ENCODE assay signal across 1 cellular context in genomic region chr2:238061310-238062202, GRCh38.
TF ChIP-seq lines count a peak whose summit lies in the region.

No MANE protein-coding gene starts in this region.

TF ChIP-seq in HepG2, 621 proteins besides CTCF, POLR2A, EP300 and RAD21 (continued from another document and continues in another):
- no peak for TF ChIP-seq THAP9 (CRISPR knock-in tag; IDR thresholded peaks at IDR 0.05; ENCODE audit: borderline replicate concordance)
- TF ChIP-seq SRY (CRISPR knock-in tag; IDR thresholded peaks at IDR 0.05): no peak
- TF ChIP-seq ETV5 (CRISPR knock-in tag; IDR thresholded peaks at IDR 0.05; ENCODE audit: borderline replicate concordance): no peak
- no peak for TF ChIP-seq EHMT2 (IDR thresholded peaks at IDR 0.05; ENCODE audit: borderline replicate concordance, low read depth, low read length)
- no peak for TF ChIP-seq HMGXB3 (CRISPR knock-in tag; IDR thresholded peaks at IDR 0.05; ENCODE audit: borderline replicate concordance)
- no peak for TF ChIP-seq MIXL1 (CRISPR knock-in tag; IDR thresholded peaks at IDR 0.05)
- TF ChIP-seq SP2 (CRISPR knock-in tag; IDR thresholded peaks at IDR 0.05): no peak
- TF ChIP-seq RAD51 (IDR thresholded peaks at IDR 0.05; ENCODE audit: borderline replicate concordance): no peak
- no peak for TF ChIP-seq RNF219 (CRISPR knock-in tag; IDR thresholded peaks at IDR 0.05)
- TF ChIP-seq ZNF234 (CRISPR knock-in tag; conservative IDR thresholded peaks at IDR 0.05): no peak
- no peak for TF ChIP-seq ZBTB7B (CRISPR knock-in tag; IDR thresholded peaks at IDR 0.05)
- TF ChIP-seq ZNF580 (CRISPR knock-in tag; IDR thresholded peaks at IDR 0.05; ENCODE audit: borderline replicate concordance, low read depth): no peak
- no peak for TF ChIP-seq ZNF317 (CRISPR knock-in tag; IDR thresholded peaks at IDR 0.05)
- peak; percentile 28; the same call in 1 of the 2 replicates for TF ChIP-seq MED13 (CRISPR knock-in tag; IDR thresholded peaks at IDR 0.05)
- peak; percentile 4 for TF ChIP-seq TEAD3 (CRISPR knock-in tag; optimal IDR thresholded peaks at IDR 0.05; ENCODE audit: borderline replicate concordance)
- no peak for TF ChIP-seq SUZ12 (IDR thresholded peaks at IDR 0.05; ENCODE audit: low read depth, low read length)
- TF ChIP-seq BRF2 (CRISPR knock-in tag; IDR thresholded peaks at IDR 0.05): no peak
- no peak for TF ChIP-seq MEIS2 (CRISPR knock-in tag; IDR thresholded peaks at IDR 0.05)
- no peak for TF ChIP-seq KAT2B (IDR thresholded peaks at IDR 0.05; ENCODE audit: borderline replicate concordance, low read depth, low read length)
- TF ChIP-seq ASH2L (IDR thresholded peaks at IDR 0.05; ENCODE audit: insufficient read length, low read depth, low read length): peak; percentile 5
- no peak for TF ChIP-seq ZNF382 (CRISPR knock-in tag; IDR thresholded peaks at IDR 0.05; ENCODE audit: borderline replicate concordance)
- TF ChIP-seq MLX (CRISPR knock-in tag; IDR thresholded peaks at IDR 0.05): no peak
- no peak for TF ChIP-seq ZNF101 (CRISPR knock-in tag; IDR thresholded peaks at IDR 0.05; ENCODE audit: borderline replicate concordance, low read depth)
- TF ChIP-seq ZSCAN30 (CRISPR knock-in tag; IDR thresholded peaks at IDR 0.05): no peak
- TF ChIP-seq MTERF4 (CRISPR knock-in tag; IDR thresholded peaks at IDR 0.05): no peak
- no peak for TF ChIP-seq PTBP1 (IDR thresholded peaks at IDR 0.05; ENCODE audit: low read depth, low read length, poor library complexity, severe bottlenecking)
- TF ChIP-seq EED (CRISPR knock-in tag; IDR thresholded peaks at IDR 0.05): no peak; the same call in 1 of the 2 replicates
- TF ChIP-seq MYNN (CRISPR knock-in tag; IDR thresholded peaks at IDR 0.05; ENCODE audit: low read depth): no peak
- no peak; the same call in 1 of the 2 replicates for TF ChIP-seq ZNF691 (CRISPR knock-in tag; IDR thresholded peaks at IDR 0.05; ENCODE audit: borderline replicate concordance, low read depth)
- TF ChIP-seq ARID5B (CRISPR knock-in tag; IDR thresholded peaks at IDR 0.05): no peak
- no peak for TF ChIP-seq CREM (IDR thresholded peaks at IDR 0.05)
- TF ChIP-seq CREM (CRISPR knock-in tag; IDR thresholded peaks at IDR 0.05): no peak
- no peak for TF ChIP-seq ZNF720 (CRISPR knock-in tag; IDR thresholded peaks at IDR 0.05)
- TF ChIP-seq BORCS8-MEF2B (CRISPR knock-in tag; IDR thresholded peaks at IDR 0.05): no peak
- no peak for TF ChIP-seq ZNF343 (CRISPR knock-in tag; IDR thresholded peaks at IDR 0.05)
- TF ChIP-seq ZNF292 (CRISPR knock-in tag; IDR thresholded peaks at IDR 0.05; ENCODE audit: borderline replicate concordance, low read depth): no peak
